Comparison of ENCODE assay signal across 11 cellular contexts in genomic region chr10:100014129-100014762, GRCh38. TPM values are rescaled to one million over a fixed set of nuclear protein-coding genes. Genes with fewer than 3 reads are reported as not detected.
DNase-seq lines count a peak whose midpoint lies in the region; ATAC-seq and TF ChIP-seq lines count a peak whose summit lies in the region.
"Had no signal": no experiment of that assay in that cellular context is flagged by ENCODE, and none has a peak within 500 bp of the region (broad histone marks: within the 10 kb centered on the region; RNA-seq: fewer than 3 reads in every experiment).

No MANE protein-coding gene starts in this region.

- H3K36me3 Mint-ChIP-seq in GM23338 (ENCODE audit: low read depth) (no peaks in the 10 kb centered on the region), T-helper 17 cell (ENCODE audit: low read depth) (no peaks in the 10 kb centered on the region)

- 0 out of 2 replicates have a peak, but pooled peaks cover 7% of the 10 kb centered on the region for H3K27me3 ChIP-seq in GM23338 (ENCODE audit: insufficient read depth)
- no peaks in the 10 kb centered on the region for H3K27me3 ChIP-seq in hepatocyte
- H3K27me3 ChIP-seq: cardiac muscle cell had no signal

- H3K9me3 Mint-ChIP-seq in GM23338 = no peaks in the 10 kb centered on the region

- no peak overlapping the region for H3K4me3 Mint-ChIP-seq in GM23338
- no peak overlapping the region for H3K4me3 Mint-ChIP-seq in T-helper 17 cell

- no peak overlapping the region for H3K27ac Mint-ChIP-seq in GM23338
- no peak overlapping the region for H3K27ac Mint-ChIP-seq in T-helper 17 cell

- H3K36me3 ChIP-seq in GM23338 (ENCODE audit: insufficient read depth) = no peaks in the 10 kb centered on the region
- H3K36me3 ChIP-seq in hepatocyte (replicated peaks; ENCODE audit: insufficient read depth, low read depth) = no peaks in the 10 kb centered on the region
- H3K36me3 ChIP-seq: cardiac muscle cell had no signal

- DNase-seq in GM23338 (ENCODE audit: low spot score) (no peak), hepatocyte (ENCODE audit: low spot score) (no peak), cortex of kidney (lab: John Stamatoyannopoulos, UW) (no peak), foreskin melanocyte (no peak), T-helper 17 cell (no peak), DMS114 treated with DMSO at 0.1 percent for 48 hours (lab: John Stamatoyannopoulos, UW; ENCODE audit: unreplicated experiment) (no peak)
- DNase-seq: activated CD4-positive, alpha-beta T cell treated with anti-CD3 and anti-CD28 coated beads for 1 hour; retina had no signal

- H4K20me1 ChIP-seq in GM23338 (replicated peaks; ENCODE audit: insufficient read depth) = no peaks in the 10 kb centered on the region
- no peaks in the 10 kb centered on the region for H4K20me1 ChIP-seq in hepatocyte (ENCODE audit: insufficient read depth, poor library complexity, severe bottlenecking)

- H3K27ac ChIP-seq in GM23338 (ENCODE audit: low read depth) (no peak overlapping the region), hepatocyte (peak overlapping the region; percentile 48)
- H3K27ac ChIP-seq: cardiac muscle cell had no signal

- H2AFZ ChIP-seq in GM23338 (peak overlapping the region; percentile 52; the same call in 1 of the 2 replicates), hepatocyte (no peak overlapping the region)

- no peaks in the 10 kb centered on the region for H3K9me3 ChIP-seq in hepatocyte (ENCODE audit: low read depth)
- no peaks in the 10 kb centered on the region for H3K9me3 ChIP-seq in T-helper 17 cell (ENCODE audit: control insufficient read depth, low read length, poor library complexity, severe bottlenecking)

- TF ChIP-seq CTCF in GM23338 (conservative IDR thresholded peaks at IDR 0.05; ENCODE audit: low read depth in 2 of 2) (no peak), hepatocyte (IDR thresholded peaks at IDR 0.05; ENCODE audit: poor library complexity) (no peak)

- H3K4me3 ChIP-seq in GM23338 (no peak overlapping the region), hepatocyte (no peak overlapping the region)
- H3K4me3 ChIP-seq: cardiac muscle cell had no signal

- no peaks in the 10 kb centered on the region; the same call in 1 of the 2 replicates for H3F3A ChIP-seq in GM23338 (replicated peaks; ENCODE audit: low read depth)

- H3K9me2 ChIP-seq in GM23338 (ENCODE audit: insufficient read depth) (no peaks in the 10 kb centered on the region), hepatocyte (replicated peaks; ENCODE audit: insufficient read depth) (no peaks in the 10 kb centered on the region)

- H3K27me3 Mint-ChIP-seq in GM23338 (ENCODE audit: insufficient read depth, low read depth, poor library complexity) = peaks cover 7% of the 10 kb centered on the region
- no peaks in the 10 kb centered on the region for H3K27me3 Mint-ChIP-seq in T-helper 17 cell

- H3K4me2 ChIP-seq in GM23338 = no peak overlapping the region
- H3K4me2 ChIP-seq in hepatocyte = no peak overlapping the region

- peaks cover 4% of the 10 kb centered on the region; the same call in 2 of the 3 replicates for H3K4me1 Mint-ChIP-seq in GM23338
- peaks cover 15% of the 10 kb centered on the region for H3K4me1 Mint-ChIP-seq in T-helper 17 cell

- H3K4me1 ChIP-seq in GM23338 (ENCODE audit: insufficient read depth) = peaks cover 7% of the 10 kb centered on the region; the same call in 1 of the 2 replicates
- H3K4me1 ChIP-seq in hepatocyte (ENCODE audit: insufficient read depth) = peaks cover 6% of the 10 kb centered on the region

- ATAC-seq in GM18870 (IDR thresholded peaks at IDR 0.05; ENCODE audit: unreplicated experiment) (peak; percentile 78), GM23338 (no peak), HG03558 (IDR thresholded peaks at IDR 0.05; ENCODE audit: extremely low read depth, unreplicated experiment) (peak; percentile 57), T-helper 17 cell (no peak)

- no peaks in the 10 kb centered on the region for H3K79me2 ChIP-seq in GM23338 (replicated peaks; ENCODE audit: insufficient read depth)
- peaks cover under 1% of the 10 kb centered on the region for H3K79me2 ChIP-seq in hepatocyte

- 65% methylated on average over 5 of the region's 5 CpGs for WGBS in hepatocyte (ENCODE audit: low lambda C conversion rate, missing lambda C conversion rate)

TF ChIP-seq in GM23338, 12 proteins besides CTCF, POLR2A, EP300 and RAD21 (continues in another document):
- no peak for TF ChIP-seq ETS1 (IDR thresholded peaks at IDR 0.05)
- no peak for TF ChIP-seq REST (IDR thresholded peaks at IDR 0.05; ENCODE audit: unreplicated experiment)

RNA-seq across cellular contexts. Expression of gene DNMBP, which starts 4.5 kb away (rescaled TPM):
- 25.7 and 31.2 TPM in 2 replicates for total RNA-seq in GM23338 (2014; rRNA removed; shearing (Covaris generic))
- 13.4 and 13.5 TPM in 2 replicates for polyA plus RNA-seq in GM23338 (2016; fragmentation: Nextera tagmentation; extraction: Ambion mirVana)
- total RNA-seq in hepatocyte = 16.5 and 18.2 TPM in 2 replicates
- 11.6 and 13.9 TPM in 2 replicates for polyA plus RNA-seq in hepatocyte
- 1 to 10 TPM; 2.1 to 2.5 TPM for total RNA-seq in T-helper 17 cell

Comparison
In these comparisons a context has a peak if more than half of its experiments do, and no peak if none do; other contexts are left out.
1. ATAC-seq: peak in GM18870 (single experiment) and HG03558 (single experiment); none in GM23338 (single experiment) and T-helper 17 cell (single experiment).